Comparison of ENCODE assay signal across 22 cellular contexts in genomic region chr9:36125062-36125855, GRCh38. TPM values are rescaled to one million over a fixed set of nuclear protein-coding genes. Genes with fewer than 3 reads are reported as not detected.
A peak's percentile ranks its signal among the peaks of the same experiment; 100 is the strongest.
DNase-seq lines count a peak whose midpoint lies in the region; ATAC-seq, FAIRE-seq and TF ChIP-seq lines count a peak whose summit lies in the region.
"Had no signal": no experiment of that assay in that cellular context is flagged by ENCODE, and none has a peak within 500 bp of the region (broad histone marks: within the 10 kb centered on the region; RNA-seq: fewer than 3 reads in every experiment).

No MANE protein-coding gene starts in this region.

- no peak overlapping the region for H3K4me3 Mint-ChIP-seq in stimulated activated naive CD8-positive, alpha-beta T cell treated with anti-CD3 and anti-CD28 coated beads, Interleukin-15, amount 100 ng/mL, for 72 hours
- peak overlapping the region; percentile 5 for H3K4me3 Mint-ChIP-seq in astrocyte (ENCODE audit: unreplicated experiment)
- H3K4me3 Mint-ChIP-seq in effector memory CD8-positive, alpha-beta T cell, result no peak overlapping the region
- H3K4me3 Mint-ChIP-seq: activated CD4-positive, alpha-beta memory T cell treated with anti-CD3 and anti-CD28 coated beads, Interleukin-2, amount 10 ng/mL, durations not matched to agents 7 days and 5 days; GM23338; T-helper 17 cell had no signal

- H3K9ac ChIP-seq in astrocyte (ENCODE audit: low read length) (no peak overlapping the region), mucosa of rectum (ENCODE audit: low read depth in 1 of 2, low read length in 2 of 2) (no peak overlapping the region)
- H3K9ac ChIP-seq: SK-N-SH had no signal

- H3K36me3 Mint-ChIP-seq in astrocyte (ENCODE audit: low read depth, unreplicated experiment), result peaks cover 26% of the 10 kb centered on the region
- H3K36me3 Mint-ChIP-seq in effector memory CD8-positive, alpha-beta T cell (ENCODE audit: insufficient read depth), result no peaks in the 10 kb centered on the region

- peak overlapping the region; percentile 4 to 45 for H3K27ac Mint-ChIP-seq in stimulated activated naive CD8-positive, alpha-beta T cell treated with anti-CD3 and anti-CD28 coated beads, Interleukin-15, amount 100 ng/mL, for 72 hours
- no peak overlapping the region for H3K27ac Mint-ChIP-seq in astrocyte (ENCODE audit: unreplicated experiment)
- peak overlapping the region in 1 of 2 donors; percentile 66 for H3K27ac Mint-ChIP-seq in effector memory CD8-positive, alpha-beta T cell
- H3K27ac Mint-ChIP-seq: activated CD4-positive, alpha-beta memory T cell treated with anti-CD3 and anti-CD28 coated beads, Interleukin-2, amount 10 ng/mL, durations not matched to agents 7 days and 5 days; GM23338 had no signal

- no peaks in the 10 kb centered on the region for H4K20me1 ChIP-seq in astrocyte (ENCODE audit: insufficient read depth, low read length)

- H3K79me2 ChIP-seq in astrocyte (ENCODE audit: insufficient read depth, low read length), result no peaks in the 10 kb centered on the region
- H3K79me2 ChIP-seq: hepatocyte had no signal

- H3K9me3 Mint-ChIP-seq in stimulated activated naive CD8-positive, alpha-beta T cell treated with anti-CD3 and anti-CD28 coated beads, Interleukin-15, amount 100 ng/mL, for 72 hours, result no peaks in the 10 kb centered on the region
- H3K9me3 Mint-ChIP-seq in astrocyte (ENCODE audit: unreplicated experiment), result no peaks in the 10 kb centered on the region
- no peaks in the 10 kb centered on the region for H3K9me3 Mint-ChIP-seq in effector memory CD8-positive, alpha-beta T cell
- H3K9me3 Mint-ChIP-seq: activated CD4-positive, alpha-beta memory T cell treated with anti-CD3 and anti-CD28 coated beads, Interleukin-2, amount 10 ng/mL, durations not matched to agents 7 days and 5 days; GM23338 had no signal

- no peaks in the 10 kb centered on the region for H3K4me1 ChIP-seq in astrocyte (ENCODE audit: insufficient read depth, low read length)
- H3K4me1 ChIP-seq in mucosa of rectum (ENCODE audit: control insufficient read depth in 2 of 2, insufficient read depth in 2 of 2, low read length in 2 of 2), result peaks cover 24 to 32% of the 10 kb centered on the region in 2 donors
- H3K4me1 ChIP-seq: gastroesophageal sphincter had no signal

- ATAC-seq in stimulated activated naive CD8-positive, alpha-beta T cell treated with anti-CD3 and anti-CD28 coated beads, Interleukin-15, amount 100 ng/mL, for 72 hours, result peak; percentile 39
- ATAC-seq in stimulated activated naive CD8-positive, alpha-beta T cell treated with anti-CD3 and anti-CD28 coated beads, Interleukin-15, Interleukin-2, amounts not matched to agents 100 U/mL and 50 U/mL, for 24 hours, result no peak
- no peak for ATAC-seq in GM19395 (IDR thresholded peaks at IDR 0.05; ENCODE audit: unreplicated experiment)
- ATAC-seq in effector memory CD8-positive, alpha-beta T cell (replicated peaks), result no peak
- ATAC-seq: activated CD4-positive, CD25-positive, alpha-beta regulatory T cell treated with anti-CD3 and anti-CD28 coated beads, Interleukin-2, amount 50 U/mL, for 24 hours; gastroesophageal sphincter; left cardiac atrium; T-helper 17 cell had no signal

- H2AFZ ChIP-seq in astrocyte (ENCODE audit: low read depth, low read length), result no peak overlapping the region
- H2AFZ ChIP-seq: GM23338, hepatocyte had no signal

- no peak for DNase-seq in stimulated activated naive CD8-positive, alpha-beta T cell treated with anti-CD3 and anti-CD28 coated beads, Interleukin-15, amount 100 ng/mL, for 72 hours
- DNase-seq in stimulated activated naive CD8-positive, alpha-beta T cell treated with anti-CD3 and anti-CD28 coated beads, Interleukin-15, Interleukin-2, amounts not matched to agents 100 U/mL and 50 U/mL, for 24 hours, result no peak
- no peak for DNase-seq in astrocyte (ENCODE audit: low read depth)
- no peak for DNase-seq in midbrain (lab: John Stamatoyannopoulos, UW)
- no peak for DNase-seq in effector memory CD8-positive, alpha-beta T cell
- DNase-seq: activated CD4-positive, alpha-beta memory T cell treated with anti-CD3 and anti-CD28 coated beads, Interleukin-2, amount 10 ng/mL, durations not matched to agents 7 days and 5 days; activated gamma-delta T cell treated with Interleukin-2 at 50 U/mL for 16 hours; left cardiac atrium; MV-4-11; NCI-H1436 treated with DMSO at 0.1 percent for 48 hours; NCI-H446 treated with DMSO at 0.1 percent for 48 hours; nucleus accumbens; SK-N-SH; T-helper 17 cell; trophoblast cell had no signal

- H3K9me3 ChIP-seq in astrocyte (ENCODE audit: insufficient read depth, low read depth, low read length) (no peaks in the 10 kb centered on the region), mucosa of rectum (ENCODE audit: control insufficient read depth in 2 of 2, low read length in 2 of 2) (no peaks in the 10 kb centered on the region)
- H3K9me3 ChIP-seq: gastroesophageal sphincter, SK-N-SH had no signal

- no peak for FAIRE-seq in astrocyte (lab: Jason Lieb, UNC)

- H3K27me3 ChIP-seq in astrocyte (ENCODE audit: insufficient read depth, low read length) (no peaks in the 10 kb centered on the region), mucosa of rectum (ENCODE audit: control insufficient read depth in 2 of 2, insufficient read depth in 2 of 2, low read length in 2 of 2) (no peaks in the 10 kb centered on the region)
- H3K27me3 ChIP-seq: gastroesophageal sphincter, hepatocyte had no signal

- peaks cover 34% of the 10 kb centered on the region for H3K4me1 Mint-ChIP-seq in stimulated activated naive CD8-positive, alpha-beta T cell treated with anti-CD3 and anti-CD28 coated beads, Interleukin-15, amount 100 ng/mL, for 72 hours
- H3K4me1 Mint-ChIP-seq in astrocyte (ENCODE audit: low read depth, unreplicated experiment), result no peaks in the 10 kb centered on the region
- H3K4me1 Mint-ChIP-seq in effector memory CD8-positive, alpha-beta T cell (ENCODE audit: low read depth in 2 of 2), result peaks cover 18 to 22% of the 10 kb centered on the region in 2 donors

- H3K4me3 ChIP-seq in astrocyte (ENCODE audit: insufficient read depth, low read depth, low read length) (no peak overlapping the region), mucosa of rectum (ENCODE audit: low read length in 2 of 2) (no peak overlapping the region)
- H3K4me3 ChIP-seq: gastroesophageal sphincter, GM23338, hepatocyte had no signal

- H3K4me2 ChIP-seq in astrocyte (ENCODE audit: low read length), result no peak overlapping the region
- H3K4me2 ChIP-seq: GM23338, hepatocyte, SK-N-SH had no signal

- peaks cover 17% of the 10 kb centered on the region for H3K36me3 ChIP-seq in astrocyte (ENCODE audit: insufficient read depth, low read length)
- H3K36me3 ChIP-seq in mucosa of rectum (ENCODE audit: control insufficient read depth in 2 of 2, insufficient read depth in 2 of 2, low read length in 2 of 2), result peaks cover 0 to 6% of the 10 kb centered on the region in 2 donors

- H3K27me3 Mint-ChIP-seq in stimulated activated naive CD8-positive, alpha-beta T cell treated with anti-CD3 and anti-CD28 coated beads, Interleukin-15, amount 100 ng/mL, for 72 hours, result no peaks in the 10 kb centered on the region
- no peaks in the 10 kb centered on the region for H3K27me3 Mint-ChIP-seq in astrocyte (ENCODE audit: low read depth, unreplicated experiment)
- H3K27me3 Mint-ChIP-seq in effector memory CD8-positive, alpha-beta T cell, result no peaks in the 10 kb centered on the region
- H3K27me3 Mint-ChIP-seq: activated CD4-positive, alpha-beta memory T cell treated with anti-CD3 and anti-CD28 coated beads, Interleukin-2, amount 10 ng/mL, durations not matched to agents 7 days and 5 days; T-helper 17 cell had no signal

- no peak for TF ChIP-seq CTCF in astrocyte (IDR thresholded peaks at IDR 0.05; ENCODE audit: insufficient read depth, low read depth, low read length)

- no peak overlapping the region for H3K27ac ChIP-seq in astrocyte (ENCODE audit: low read depth, low read length)
- peak overlapping the region; percentile 82 to 87 for H3K27ac ChIP-seq in mucosa of rectum (ENCODE audit: low read depth in 2 of 2, low read length in 2 of 2)
- H3K27ac ChIP-seq: hepatocyte, RWPE1 had no signal

RNA-seq across cellular contexts. Expression of gene GLIPR2, which starts 11.3 kb away (rescaled TPM):
- 150 and 157 TPM in 2 replicates for total RNA-seq in astrocyte

RNA-seq across cellular contexts. Expression of gene CCIN, which starts 43.9 kb away (rescaled TPM):
- total RNA-seq in astrocyte, result 1.1 and 1.9 TPM in 2 replicates
- total RNA-seq: hepatocyte, left cardiac atrium had no signal
